ENCODE assay signal across 27 cellular contexts in the genomic region with DNA sequence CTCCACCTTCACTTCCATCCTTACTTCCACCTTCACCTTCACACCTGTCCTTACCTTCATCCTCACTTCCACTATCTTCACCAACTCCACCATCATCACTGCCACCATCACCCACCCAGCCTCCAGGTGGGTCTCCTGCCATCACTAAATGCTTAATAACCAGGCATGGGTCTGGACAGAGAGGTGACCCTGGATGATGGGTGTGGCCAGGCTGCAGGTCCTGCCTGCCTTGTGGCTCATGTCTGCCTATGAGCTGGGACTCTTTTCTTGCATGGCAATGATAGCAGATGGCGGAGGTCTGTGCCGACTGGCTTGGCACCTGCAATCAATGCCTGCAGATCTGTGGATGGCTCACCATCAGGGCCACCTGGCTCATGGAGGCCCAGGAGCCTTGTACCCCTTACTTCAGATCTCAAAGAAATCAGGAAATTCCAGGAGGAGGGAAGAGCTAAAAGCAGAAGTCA.
"Had no signal": no experiment of that assay in that cellular context is flagged by ENCODE, and none has a peak within 500 bp of the region (broad histone marks: within the 10 kb centered on the region; RNA-seq: fewer than 3 reads in every experiment).

No MANE protein-coding gene starts in this region.

- DNase-seq: activated CD4-positive, alpha-beta T cell treated with anti-CD3 and anti-CD28 coated beads, Interleukin-2, amount 10 ng/mL, durations not matched to agents 7 days and 5 days; activated CD4-positive, CD25-positive, alpha-beta regulatory T cell treated with anti-CD3 and anti-CD28 coated beads, Interleukin-2, amount 50 U/mL, for 72 hours; activated effector memory CD4-positive, alpha-beta T cell treated with Interleukin-2 at 50 U/mL for 16 hours; activated naive CD4-positive, alpha-beta T cell treated with anti-CD3 and anti-CD28 coated beads for 36 hours; activated naive CD8-positive, alpha-beta T cell treated with anti-CD3 and anti-CD28 coated beads, Interleukin-2, amount 10 ng/mL, durations not matched to agents 7 days and 5 days; activated T-cell treated with anti-CD3 and anti-CD28 coated beads, Interleukin-2, amount 50 U/mL, for 72 hours; amniotic stem cell; cerebellar nuclear complex; endodermal cell; esophagus squamous epithelium; hypothalamus; left cardiac atrium; mesenchymal stem cell; mucosa of descending colon; nephron progenitor cell; occipital lobe; retina; stimulated activated CD4-positive, alpha-beta T cell treated with anti-CD3 and anti-CD28 coated beads, Interleukin-1b, Interleukin-23, amount 100 ng/mL, for 48 hours; stimulated activated naive CD8-positive, alpha-beta T cell treated with anti-CD3 and anti-CD28 coated beads, Interleukin-15, amount 100 ng/mL, for 72 hours; T-helper 1 cell; transverse colon had no signal

- H3K27ac ChIP-seq: esophagus squamous epithelium, transverse colon, vagina, WERI-Rb-1 had no signal

- H3K4me1 ChIP-seq: transverse colon, vagina had no signal

- H3K27me3 ChIP-seq: gastroesophageal sphincter, transverse colon, vagina had no signal

- H3K27ac Mint-ChIP-seq: activated CD4-positive, alpha-beta T cell treated with anti-CD3 and anti-CD28 coated beads, Interleukin-2, amount 10 ng/mL, durations not matched to agents 7 days and 5 days; activated naive CD4-positive, alpha-beta T cell treated with anti-CD3 and anti-CD28 coated beads for 36 hours; activated naive CD8-positive, alpha-beta T cell treated with anti-CD3 and anti-CD28 coated beads, Interleukin-2, amount 10 ng/mL, durations not matched to agents 7 days and 5 days; activated T-cell treated with anti-CD3 and anti-CD28 coated beads, Interleukin-2, amount 50 U/mL, for 72 hours; stimulated activated effector memory CD8-positive, alpha-beta T cell treated with anti-CD3 and anti-CD28 coated beads, Interleukin-12 subunit alpha, Interleukin-12 subunit beta, amount 100 ng/mL, for 72 hours had no signal

- H3K36me3 Mint-ChIP-seq: activated naive CD8-positive, alpha-beta T cell treated with anti-CD3 and anti-CD28 coated beads, Interleukin-2, amount 10 ng/mL, durations not matched to agents 7 days and 5 days had no signal

- H3K27me3 Mint-ChIP-seq: activated CD4-positive, alpha-beta T cell treated with anti-CD3 and anti-CD28 coated beads, Interleukin-2, amount 10 ng/mL, durations not matched to agents 7 days and 5 days had no signal

- FAIRE-seq: TTC549 had no signal

- H3K36me3 ChIP-seq: esophagus squamous epithelium, gastroesophageal sphincter, transverse colon, vagina, WERI-Rb-1 had no signal

- H3K4me1 Mint-ChIP-seq: endodermal cell had no signal

- H3K4me3 Mint-ChIP-seq: activated CD4-positive, alpha-beta T cell treated with anti-CD3 and anti-CD28 coated beads, Interleukin-2, amount 10 ng/mL, durations not matched to agents 7 days and 5 days; activated naive CD4-positive, alpha-beta T cell treated with anti-CD3 and anti-CD28 coated beads for 36 hours; activated naive CD8-positive, alpha-beta T cell treated with anti-CD3 and anti-CD28 coated beads, Interleukin-2, amount 10 ng/mL, durations not matched to agents 7 days and 5 days; activated T-cell treated with anti-CD3 and anti-CD28 coated beads, Interleukin-2, amount 50 U/mL, for 72 hours; endodermal cell; nephron progenitor cell; stimulated activated effector memory CD8-positive, alpha-beta T cell treated with anti-CD3 and anti-CD28 coated beads, Interleukin-12 subunit alpha, Interleukin-12 subunit beta, amount 100 ng/mL, for 72 hours; stimulated activated naive CD8-positive, alpha-beta T cell treated with anti-CD3 and anti-CD28 coated beads, Interleukin-15, amount 100 ng/mL, for 72 hours had no signal

- H3K4me3 ChIP-seq: coronary artery, esophagus squamous epithelium, gastroesophageal sphincter, mucosa of descending colon, transverse colon, vagina had no signal
